1 cellular context compared by ENCODE assay signal in genomic region chr19:54159352-54160181, GRCh38.
TF ChIP-seq lines count a peak whose summit lies in the region.

LENG1 (minus strand) TSS chr19:54159721; CDS start chr19:54159695, 26 bp downstream.

TF ChIP-seq in HEK293, 187 proteins besides CTCF, POLR2A, EP300 and RAD21 (continued from another document and continues in another):
- TF ChIP-seq PRDM6 (tag by site-specific recombination; IDR thresholded peaks at IDR 0.05), result no peak
- TF ChIP-seq ZBTB26 (tag by site-specific recombination; optimal IDR thresholded peaks at IDR 0.05), result peak; percentile 25
- TF ChIP-seq EGR2 (tag by site-specific recombination; IDR thresholded peaks at IDR 0.05; ENCODE audit: low read depth), result peak; percentile 63
- no peak for TF ChIP-seq ZNF776 (tag by site-specific recombination; IDR thresholded peaks at IDR 0.05; ENCODE audit: borderline replicate concordance)
- 0 out of 2 replicates have a peak, but pooled peaks have one; percentile 22 for TF ChIP-seq ZBTB17 (tag by site-specific recombination; IDR thresholded peaks at IDR 0.05)
- TF ChIP-seq ZNF560 (tag by site-specific recombination; IDR thresholded peaks at IDR 0.05; ENCODE audit: borderline replicate concordance), result no peak
- TF ChIP-seq BCL11A (tag by site-specific recombination; IDR thresholded peaks at IDR 0.05; ENCODE audit: low read depth), result no peak
- peak; percentile 99 for TF ChIP-seq HIC1 (tag by site-specific recombination; IDR thresholded peaks at IDR 0.05)
- TF ChIP-seq SP2 (tag by site-specific recombination; IDR thresholded peaks at IDR 0.05), result peak; percentile 98
- TF ChIP-seq ZFP37 (tag by site-specific recombination; IDR thresholded peaks at IDR 0.05), result peak; percentile 74; the same call in 1 of the 2 replicates
- TF ChIP-seq ZFHX2 (tag by site-specific recombination; conservative IDR thresholded peaks at IDR 0.05), result peak; percentile 86
- TF ChIP-seq ZNF398 (tag by site-specific recombination; IDR thresholded peaks at IDR 0.05), result no peak
- 0 out of 2 replicates have a peak, but pooled peaks have one; percentile 54 for TF ChIP-seq PBX3 (CRISPR knock-in tag; IDR thresholded peaks at IDR 0.05)
- TF ChIP-seq ZNF704 (tag by site-specific recombination; IDR thresholded peaks at IDR 0.05), result no peak
- peak; percentile 20 for TF ChIP-seq SETDB1 (IDR thresholded peaks at IDR 0.05; ENCODE audit: insufficient read length, low read length)
- peak; percentile 33; the same call in 1 of the 2 replicates for TF ChIP-seq KLF9 (tag by site-specific recombination; IDR thresholded peaks at IDR 0.05; ENCODE audit: low read depth)
- TF ChIP-seq PRDM10 (tag by site-specific recombination; IDR thresholded peaks at IDR 0.05), result no peak
- 0 out of 2 replicates have a peak, but pooled peaks have one; percentile 10 for TF ChIP-seq TRIM28 (IDR thresholded peaks at IDR 0.05; ENCODE audit: borderline replicate concordance, low read length)
- TF ChIP-seq GLI4 (tag by site-specific recombination; IDR thresholded peaks at IDR 0.05), result no peak
- 0 out of 2 replicates have a peak, but pooled peaks have one; percentile 53 for TF ChIP-seq ZSCAN16 (tag by site-specific recombination; IDR thresholded peaks at IDR 0.05)
- 0 out of 2 replicates have a peak, but pooled peaks have one; percentile 29 for TF ChIP-seq ZNF561 (tag by site-specific recombination; IDR thresholded peaks at IDR 0.05; ENCODE audit: borderline replicate concordance)
- peak; percentile 47 for TF ChIP-seq ZNF335 (tag by site-specific recombination; conservative IDR thresholded peaks at IDR 0.05)
- TF ChIP-seq ZNF24 (tag by site-specific recombination; IDR thresholded peaks at IDR 0.05), result no peak
- TF ChIP-seq GFI1B (tag by site-specific recombination; IDR thresholded peaks at IDR 0.05), result 0 out of 2 replicates have a peak, but pooled peaks have one; percentile 23
- peak; percentile 52 for TF ChIP-seq GLIS2 (tag by site-specific recombination; IDR thresholded peaks at IDR 0.05)
- TF ChIP-seq ZNF830 (tag by site-specific recombination; IDR thresholded peaks at IDR 0.05; ENCODE audit: low read depth), result no peak
- TF ChIP-seq SP7 (tag by site-specific recombination; IDR thresholded peaks at IDR 0.05), result 0 out of 2 replicates have a peak, but pooled peaks have one; percentile 24
- TF ChIP-seq SP3 (tag by site-specific recombination; IDR thresholded peaks at IDR 0.05), result peak; percentile 85
- peak; percentile 64 for TF ChIP-seq YY2 (tag by site-specific recombination; IDR thresholded peaks at IDR 0.05)
- peak; percentile 90 for TF ChIP-seq ZNF341 (tag by site-specific recombination; IDR thresholded peaks at IDR 0.05; ENCODE audit: low read depth)
- peak; percentile 84; the same call in 1 of the 2 replicates for TF ChIP-seq ZNF121 (tag by site-specific recombination; IDR thresholded peaks at IDR 0.05)
- TF ChIP-seq YY1 (tag by site-specific recombination; IDR thresholded peaks at IDR 0.05), result peak; percentile 64; the same call in 1 of the 2 replicates
- TF ChIP-seq PATZ1 (tag by site-specific recombination; IDR thresholded peaks at IDR 0.05), result 0 out of 2 replicates have a peak, but pooled peaks have one; percentile 27
- peak; percentile 75 for TF ChIP-seq ZBTB8A (tag by site-specific recombination; IDR thresholded peaks at IDR 0.05)
- peak; percentile 93 for TF ChIP-seq ZBTB11 (tag by site-specific recombination; conservative IDR thresholded peaks at IDR 0.05; ENCODE audit: low read depth)
